In genomic region chr20:4567172-4567571, GRCh38 we compare ENCODE assay signal across 21 cellular contexts.
"Had no signal": no experiment of that assay in that cellular context is flagged by ENCODE, and none has a peak within 500 bp of the region (broad histone marks: within the 10 kb centered on the region; RNA-seq: fewer than 3 reads in every experiment).

No MANE protein-coding gene starts in this region.

- DNase-seq: activated CD4-positive, alpha-beta T cell treated with anti-CD3 and anti-CD28 coated beads for 4 hours; activated CD4-positive, alpha-beta T cell treated with anti-CD3 and anti-CD28 coated beads, Interleukin-2, amount 50 U/mL, for 48 hours; activated CD8-positive, alpha-beta memory T cell treated with anti-CD3 and anti-CD28 coated beads, Interleukin-2, amount 50 U/mL, for 4 hours; activated gamma-delta T cell; activated naive CD4-positive, alpha-beta T cell treated with anti-CD3 and anti-CD28 coated beads, Interleukin-2, amount 10 ng/mL, durations not matched to agents 7 days and 5 days; activated naive CD8-positive, alpha-beta T cell treated with anti-CD3 and anti-CD28 coated beads, Interleukin-2, amount 10 ng/mL, durations not matched to agents 7 days and 5 days; activated T-cell treated with anti-CD3 and anti-CD28 coated beads, Interleukin-2, amount 50 U/mL, for 1 hour; cerebellar nuclear complex; dorsolateral prefrontal cortex; effector memory CD4-positive, alpha-beta T cell; left ventricle myocardium inferior; mucosa of descending colon; right cardiac atrium; stimulated activated CD4-positive, alpha-beta T cell treated with anti-CD3 and anti-CD28 coated beads, Interleukin-15, amount 100 ng/mL, for 24 hours; stimulated activated CD4-positive, alpha-beta T cell treated with anti-CD3 and anti-CD28 coated beads, Interleukin-2, amount 100 ng/mL, for 24 hours; stimulated activated naive B cell treated with anti-CD40 and anti-IgM and Interleukin-4, amounts not matched to agents 10 μg/mL and 1 μg/mL and 100 μg/mL, for 72 hours; stomach; T1000; thyroid gland; upper lobe of left lung had no signal

- ATAC-seq: mucosa of descending colon; natural killer cell treated with Interleukin-12 subunit alpha and Interleukin-12 subunit beta and Interleukin-15 and Interleukin-18, amount 100 ng/mL, for 72 hours; right cardiac atrium; stimulated activated naive B cell treated with anti-CD40 and anti-IgM and Interleukin-4, amounts not matched to agents 10 μg/mL and 1 μg/mL and 100 μg/mL, for 72 hours had no signal
